1 cellular context compared by ENCODE assay signal in the genomic region with DNA sequence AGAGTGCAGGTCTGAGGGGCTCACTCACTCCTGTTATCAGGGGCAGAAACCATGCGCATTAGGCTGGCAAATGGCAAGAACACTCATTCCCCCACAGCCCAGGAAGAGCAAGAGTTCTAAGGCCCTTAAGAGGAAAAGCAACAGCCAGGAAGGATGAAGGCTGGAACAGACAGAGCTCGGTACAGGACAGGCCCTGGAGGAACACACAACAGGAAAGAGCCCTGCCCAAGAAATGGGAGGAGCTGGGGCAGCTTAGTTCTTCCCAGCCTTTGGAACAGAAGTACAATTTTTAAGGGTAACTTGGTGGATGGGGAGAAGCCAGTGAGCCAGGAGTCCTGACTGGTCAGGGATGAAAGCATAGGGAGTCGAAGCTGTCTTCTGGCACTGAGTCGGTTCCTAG.
TF ChIP-seq lines count a peak whose summit lies in the region.

No MANE protein-coding gene starts in this region.

TF ChIP-seq in endothelial cell of umbilical vein, 7 proteins besides CTCF, POLR2A, EP300 and RAD21:
- TF ChIP-seq, protein P1, sequence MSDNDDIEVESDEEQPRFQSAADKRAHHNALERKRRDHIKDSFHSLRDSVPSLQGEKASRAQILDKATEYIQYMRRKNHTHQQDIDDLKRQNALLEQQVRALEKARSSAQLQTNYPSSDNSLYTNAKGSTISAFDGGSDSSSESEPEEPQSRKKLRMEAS (IDR thresholded peaks at IDR 0.05; ENCODE audit: insufficient read depth, insufficient read length) = no peak
- no peak for TF ChIP-seq GATA2 (IDR thresholded peaks at IDR 0.05; ENCODE audit: insufficient read depth, insufficient read length, low read depth, low read length)
- TF ChIP-seq FOS (IDR thresholded peaks at IDR 0.05; ENCODE audit: borderline replicate concordance, insufficient read depth, low read length) = no peak
- TF ChIP-seq JUN (IDR thresholded peaks at IDR 0.05; ENCODE audit: borderline replicate concordance, insufficient read depth, insufficient read length, low read depth) = no peak
- no peak for TF ChIP-seq POLR2AphosphoS5 (IDR thresholded peaks at IDR 0.05; ENCODE audit: insufficient read depth, low read depth, low read length)
- no peak for TF ChIP-seq EZH2 (IDR thresholded peaks at IDR 0.05; ENCODE audit: borderline replicate concordance, low read depth, low read length, severe bottlenecking)
- TF ChIP-seq MYC (IDR thresholded peaks at IDR 0.05; ENCODE audit: low read depth, low read length) = no peak
